ENCODE assay signal across 8 cellular contexts in the genomic region with DNA sequence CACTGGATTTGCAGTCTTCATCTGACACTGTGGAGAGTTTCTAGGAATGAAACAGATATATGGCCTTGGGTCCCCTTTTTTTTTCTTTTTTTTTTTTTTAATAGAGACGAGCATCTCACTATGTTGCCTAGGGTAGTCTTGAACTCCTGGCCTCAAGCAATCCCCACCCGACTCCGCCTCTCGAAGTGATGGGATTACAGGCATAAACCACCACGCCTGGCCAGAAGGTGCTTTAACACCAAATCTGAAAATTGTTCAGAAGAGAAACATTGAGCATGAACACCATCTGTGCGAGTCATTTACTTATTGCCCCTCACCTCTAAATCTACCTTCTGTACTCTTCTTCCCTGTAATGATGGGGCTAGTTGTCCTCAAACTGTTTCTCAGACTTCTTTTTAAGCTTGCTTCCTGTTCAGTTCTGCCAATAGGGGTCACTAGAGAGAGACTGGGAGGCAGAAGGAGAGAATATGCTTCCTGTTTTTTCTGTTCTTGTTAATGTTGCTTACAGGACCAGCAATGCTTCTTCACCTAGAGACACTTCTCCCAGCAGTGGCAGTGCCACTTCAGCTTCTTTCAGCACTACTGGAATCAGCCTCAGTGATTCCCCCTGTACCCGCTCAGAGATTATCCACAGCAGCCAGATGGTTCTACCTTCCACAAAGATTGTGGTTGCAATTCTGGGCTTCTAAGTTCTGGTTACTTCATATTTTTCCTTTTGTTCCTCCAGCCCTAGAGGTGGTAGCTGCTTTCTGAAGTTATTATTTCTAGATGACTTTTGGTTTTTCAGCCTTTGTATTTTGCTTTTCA. TPM values are rescaled to one million over a fixed set of nuclear protein-coding genes. Genes with fewer than 3 reads are reported as not detected.
DNase-seq lines count a peak whose midpoint lies in the region; ATAC-seq and TF ChIP-seq lines count a peak whose summit lies in the region.

No MANE protein-coding gene starts in this region.

- H3K27ac ChIP-seq in adrenal gland (no peak overlapping the region), tibial nerve (no peak overlapping the region), ovary (no peak overlapping the region)

- no peaks in the 10 kb centered on the region for H3K36me3 ChIP-seq in adrenal gland (replicated peaks in 1 of 2)
- H3K36me3 ChIP-seq in tibial nerve, result no peaks in the 10 kb centered on the region
- no peaks in the 10 kb centered on the region for H3K36me3 ChIP-seq in ovary

- DNase-seq in AG09319 (ENCODE audit: extremely low read depth, low read depth) (no peak), GM10248 (ENCODE audit: extremely low spot score) (peak; percentile 39), NCI-H226 (peak; percentile 61), adrenal gland (no peak), iPS-NIHi7 (ENCODE audit: extremely low spot score) (peak; percentile 76), tibial nerve (ENCODE audit: low spot score in 2 of 2) (no peak), ovary (no peak)

- H3K27me3 ChIP-seq in adrenal gland (no peaks in the 10 kb centered on the region), tibial nerve (no peaks in the 10 kb centered on the region), ovary (no peaks in the 10 kb centered on the region)

- H3K4me1 ChIP-seq in adrenal gland (replicated peaks in 1 of 2), result no peaks in the 10 kb centered on the region
- peaks cover 0 to 6% (median 0%) of the 10 kb centered on the region in 4 donors for H3K4me1 ChIP-seq in tibial nerve
- no peaks in the 10 kb centered on the region for H3K4me1 ChIP-seq in ovary (ENCODE audit: insufficient read depth)

- TF ChIP-seq CTCF in AG09319 (IDR thresholded peaks at IDR 0.05; ENCODE audit: low read depth, low read length) (peak; percentile 66), GM10248 (IDR thresholded peaks at IDR 0.05; ENCODE audit: control extremely low read depth, extremely low read depth, low read depth, missing control alignments) (peak; percentile 38), adrenal gland (IDR thresholded peaks at IDR 0.05) (peak; percentile 4 to 58 (median 42)), tibial nerve (IDR thresholded peaks at IDR 0.05) (peak; percentile 19 to 61 (median 43)), ovary (IDR thresholded peaks at IDR 0.05) (no peak)

- 91 to 96% (median 94%) methylated on average over 7 of the region's 7 CpGs for WGBS in adrenal gland, 4 donors
- 95% methylated on average over 7 of the region's 7 CpGs for WGBS in tibial nerve, 2 donors
- WGBS in ovary, 3 donors, result 95 to 96% (median 95%) methylated on average over 7 of the region's 7 CpGs

- H3K9me3 ChIP-seq in adrenal gland (replicated peaks in 1 of 3) (no peaks in the 10 kb centered on the region), tibial nerve (no peaks in the 10 kb centered on the region), ovary (no peaks in the 10 kb centered on the region)

- TF ChIP-seq EP300 in tibial nerve (IDR thresholded peaks at IDR 0.05) (no peak), ovary (IDR thresholded peaks at IDR 0.05) (no peak)

- ATAC-seq in GM21737 (IDR thresholded peaks at IDR 0.05; ENCODE audit: unreplicated experiment), result no peak

- CTCF ChIA-PET in GM10248 (lab: Yijun Ruan, JAX), result interaction anchor here (1.0 to 1.9 kb wide), 10 partner anchors 8 to 143 kb away, joined by 3 to 8 read pairs (median 4); partner anchors contain the start of gene ZBED5

- POLR2A ChIA-PET in GM10248 (lab: Yijun Ruan, JAX), result no interaction called here

- no peak for TF ChIP-seq POLR2A in adrenal gland (IDR thresholded peaks at IDR 0.05)
- TF ChIP-seq POLR2A in tibial nerve (IDR thresholded peaks at IDR 0.05), result no peak
- no peak for TF ChIP-seq POLR2A in ovary (IDR thresholded peaks at IDR 0.05)

- H3K4me3 ChIP-seq in adrenal gland (no peak overlapping the region), tibial nerve (no peak overlapping the region), ovary (no peak overlapping the region)

- intact Hi-C loops in adrenal gland (cut with DNase I) (no loop called here), ovary (cut with DNase I) (no loop called here)

RNA-seq across cellular contexts. Expression of gene ZBED5, which starts 20.8 kb away (rescaled TPM):
- total RNA-seq in adrenal gland (10 to 100 TPM; 12.3 to 36.5 (median 24.4) TPM), tibial nerve (10 to 100 TPM; 26.2 to 35.2 (median 34.7) TPM), ovary (10 to 100 TPM; 27.8 to 69.4 (median 56.9) TPM)
- polyA plus RNA-seq in adrenal gland (10 to 100 TPM; 35.8 to 53.3 (median 36.8) TPM), ovary (10 to 100 TPM; 33.8 to 42.2 TPM)

Comparison
In these comparisons a context has a peak if more than half of its experiments do, and no peak if none do; other contexts are left out.
1. DNase-seq: peak in GM10248 (single experiment), NCI-H226 (single experiment) and iPS-NIHi7 (single experiment); none in AG09319 (single experiment), adrenal gland (0 of 7), tibial nerve (0 of 2) and ovary (0 of 5).
2. CTCF ChIP-seq: peak in AG09319 (single experiment), GM10248 (single experiment), adrenal gland (6 of 6) and tibial nerve (5 of 5); none in ovary (0 of 3).